7 cellular contexts compared by ENCODE assay signal in genomic region chr2:190511104-190511503, GRCh38. TPM values are rescaled to one million over a fixed set of nuclear protein-coding genes. Genes with fewer than 3 reads are reported as not detected.
DNase-seq lines count a peak whose midpoint lies in the region; ATAC-seq, FAIRE-seq and TF ChIP-seq lines count a peak whose summit lies in the region.

No MANE protein-coding gene starts in this region.

- TF ChIP-seq CTCF in GM12875 (IDR thresholded peaks at IDR 0.05; ENCODE audit: borderline replicate concordance, insufficient read depth, low read depth, low read length) = 0 out of 2 replicates have a peak, but pooled peaks have one; percentile 9

- no peak overlapping the region for H3K4me3 ChIP-seq in GM12875 (ENCODE audit: low read depth, low read length)

- peak; percentile 74 for FAIRE-seq in endometrium (lab: Jason Lieb, UNC)

- DNase-seq in NCI-H748 treated with DMSO at 0.1 percent for 48 hours (lab: John Stamatoyannopoulos, UW) (peak; percentile 75), renal cortical epithelial cell (ENCODE audit: low read depth) (peak; percentile 25)

- ATAC-seq in HG02678 (IDR thresholded peaks at IDR 0.05; ENCODE audit: unreplicated experiment) (no peak), HG02610 (IDR thresholded peaks at IDR 0.05; ENCODE audit: unreplicated experiment) (no peak), HG03469 (IDR thresholded peaks at IDR 0.05; ENCODE audit: unreplicated experiment) (no peak)

RNA-seq across cellular contexts. Expression of gene NEMP2, which starts 23.4 kb away (rescaled TPM):
- 7.9 and 15.8 TPM in 2 replicates for total RNA-seq in renal cortical epithelial cell
